ENCODE assay signal across 17 cellular contexts in genomic region chr10:30036341-30036740, GRCh38. TPM values are rescaled to one million over a fixed set of nuclear protein-coding genes. Genes with fewer than 3 reads are reported as not detected.
DNase-seq lines count a peak whose midpoint lies in the region; FAIRE-seq and TF ChIP-seq lines count a peak whose summit lies in the region.
"Had no signal": no experiment of that assay in that cellular context is flagged by ENCODE, and none has a peak within 500 bp of the region (broad histone marks: within the 10 kb centered on the region; RNA-seq: fewer than 3 reads in every experiment).

No MANE protein-coding gene starts in this region.

- no peaks in the 10 kb centered on the region for H3K4me1 ChIP-seq in small intestine (ENCODE audit: control insufficient read depth in 2 of 2, insufficient read depth in 1 of 2, low read depth in 1 of 2, low read length in 1 of 2)

- no peak for FAIRE-seq in small intestine (lab: Jason Lieb, UNC)

- H3K27ac Mint-ChIP-seq in endothelial cell (ENCODE audit: unreplicated experiment) (no peak overlapping the region), nephron progenitor cell (no peak overlapping the region)
- H3K27ac Mint-ChIP-seq: H9 had no signal

- peak; percentile 65 for DNase-seq in AG08396 (ENCODE audit: low spot score)
- peak; percentile 9 for DNase-seq in EL
- no peak for DNase-seq in endothelial cell (ENCODE audit: low spot score)
- peak; percentile 53 for DNase-seq in mesenteric fat pad (ENCODE audit: low spot score)
- DNase-seq in small intestine = no peak
- no peak for DNase-seq in stimulated activated CD4-positive, alpha-beta T cell treated with anti-CD3 and anti-CD28 coated beads, Interleukin-2, amount 100 ng/mL, for 24 hours
- DNase-seq in kidney glomerular epithelial cell (lab: John Stamatoyannopoulos, UW) = no peak
- DNase-seq in nephron progenitor cell = no peak
- DNase-seq: ACHN, C1 segment of cervical spinal cord, H9, MM.1S, NCI-H1105, NCI-H1694 treated with DMSO at 0.1 percent for 48 hours, NCI-H748 treated with DMSO at 0.1 percent for 48 hours, PC-3 had no signal

- H3K4me3 ChIP-seq in small intestine (ENCODE audit: low read depth in 1 of 2, low read length in 2 of 2) = no peak overlapping the region

- no peaks in the 10 kb centered on the region for H3K36me3 ChIP-seq in small intestine (ENCODE audit: control insufficient read depth in 2 of 2, insufficient read depth in 2 of 2, low read length in 2 of 2)

- H3K36me3 Mint-ChIP-seq in endothelial cell (ENCODE audit: low read depth, unreplicated experiment) = peaks cover 71% of the 10 kb centered on the region
- peaks cover 15% of the 10 kb centered on the region for H3K36me3 Mint-ChIP-seq in nephron progenitor cell (ENCODE audit: low read depth)

- TF ChIP-seq CTCF in endothelial cell (IDR thresholded peaks at IDR 0.05; ENCODE audit: unreplicated experiment) = no peak
- no peak for TF ChIP-seq CTCF in nephron progenitor cell (IDR thresholded peaks at IDR 0.05)

- H3K9me3 ChIP-seq in small intestine (ENCODE audit: control insufficient read depth, low read depth) = no peaks in the 10 kb centered on the region

- no peaks in the 10 kb centered on the region for H3K27me3 ChIP-seq in small intestine (ENCODE audit: control insufficient read depth in 2 of 2, insufficient read depth in 2 of 2, low read length in 2 of 2)

- no peak overlapping the region for H3K27ac ChIP-seq in small intestine (ENCODE audit: low read depth in 1 of 2, low read length in 1 of 2)
- H3K27ac ChIP-seq: KMS-11 had no signal

- 61 to 81% (median 70%) methylated on average over 3 of the region's 3 CpGs for WGBS in small intestine, 3 donors

- peak overlapping the region; percentile 25 for H3K4me3 Mint-ChIP-seq in endothelial cell (ENCODE audit: unreplicated experiment)
- H3K4me3 Mint-ChIP-seq in nephron progenitor cell = no peak overlapping the region
- H3K4me3 Mint-ChIP-seq: H9 had no signal

- H3K4me1 Mint-ChIP-seq in endothelial cell (ENCODE audit: unreplicated experiment) (peaks cover 72% of the 10 kb centered on the region), nephron progenitor cell (peaks cover 36% of the 10 kb centered on the region)

- H3K27me3 Mint-ChIP-seq in endothelial cell (ENCODE audit: unreplicated experiment) (peaks cover 27% of the 10 kb centered on the region), nephron progenitor cell (ENCODE audit: low read depth, poor library complexity) (peaks cover 5% of the 10 kb centered on the region)

- H3K9me3 Mint-ChIP-seq in endothelial cell (ENCODE audit: unreplicated experiment) (no peaks in the 10 kb centered on the region), nephron progenitor cell (no peaks in the 10 kb centered on the region)
- H3K9me3 Mint-ChIP-seq: H9 had no signal

RNA-seq across cellular contexts. Expression of gene JCAD, which starts 23.0 kb away (rescaled TPM):
- total RNA-seq in endothelial cell (ENCODE audit: unreplicated experiment) = 234 TPM
- 31.7 TPM for total RNA-seq in mesenteric fat pad
- 1 to 10 TPM in 1 of 3 donors, under 1 TPM in 2; 0.22 to 5.0 (median 0.54) TPM for polyA plus RNA-seq in small intestine

Comparison
In these comparisons a context has a peak if more than half of its experiments do, and no peak if none do; other contexts are left out.
1. DNase-seq: peak in AG08396 (single experiment), EL (single experiment) and mesenteric fat pad (single experiment); none in endothelial cell (single experiment), small intestine (single experiment), stimulated activated CD4-positive, alpha-beta T cell treated with anti-CD3 and anti-CD28 coated beads, Interleukin-2, amount 100 ng/mL, for 24 hours (0 of 2), kidney glomerular epithelial cell (single experiment) and nephron progenitor cell (single experiment).